Comparison of ENCODE assay signal across 12 cellular contexts in genomic region chr1:207323425-207323976, GRCh38. TPM values are rescaled to one million over a fixed set of nuclear protein-coding genes. Genes with fewer than 3 reads are reported as not detected.
A peak's percentile ranks its signal among the peaks of the same experiment; 100 is the strongest.
DNase-seq lines count a peak whose midpoint lies in the region; ATAC-seq, FAIRE-seq and TF ChIP-seq lines count a peak whose summit lies in the region.
"Had no signal": no experiment of that assay in that cellular context is flagged by ENCODE, and none has a peak within 500 bp of the region (broad histone marks: within the 10 kb centered on the region; RNA-seq: fewer than 3 reads in every experiment).

No MANE protein-coding gene starts in this region.

- 51 to 75% (median 73%) methylated on average over 4 of the region's 4 CpGs for whole genome bisulfite sequencing in ovary, 3 donors

- H3K4me1 Mint-ChIP-seq in CD8-positive, alpha-beta memory T cell = peaks cover 41 to 74% (median 68%) of the 10 kb centered on the region in 3 donors
- peaks cover 4% of the 10 kb centered on the region for H3K4me1 Mint-ChIP-seq in GM23338

- no peak for FAIRE-seq in kidney (lab: Jason Lieb, UNC)

- H3K27me3 Mint-ChIP-seq in CD8-positive, alpha-beta memory T cell = peaks cover 0 to 5% of the 10 kb centered on the region in 2 donors
- peaks cover 5% of the 10 kb centered on the region for H3K27me3 Mint-ChIP-seq in GM23338 (ENCODE audit: insufficient read depth, low read depth, poor library complexity)

- H3K9me3 Mint-ChIP-seq in CD8-positive, alpha-beta memory T cell = peaks cover 0 to 3% (median 0%) of the 10 kb centered on the region in 5 donors
- H3K9me3 Mint-ChIP-seq in GM23338 = no peaks in the 10 kb centered on the region

- DNase-seq in CD8-positive, alpha-beta memory T cell = no peak
- no peak for DNase-seq in Karpas-422
- DNase-seq in dorsolateral prefrontal cortex = no peak
- no peak for DNase-seq in ovary
- no peak for DNase-seq in kidney
- no peak for DNase-seq in GM23338 (ENCODE audit: low spot score)
- DNase-seq in NCI-H748 (lab: John Stamatoyannopoulos, UW; ENCODE audit: unreplicated experiment) = no peak
- DNase-seq: DMS153, foreskin melanocyte, NCI-H345, occipital lobe, T-helper 9 cell had no signal

- ATAC-seq in GM23338 = no peak

- no peak overlapping the region for H2AFZ ChIP-seq in Karpas-422 (ENCODE audit: low read length)
- no peak overlapping the region for H2AFZ ChIP-seq in GM23338

- peak overlapping the region in 5 of 8 donors; percentile 15 to 68 (median 20) for H3K27ac Mint-ChIP-seq in CD8-positive, alpha-beta memory T cell
- H3K27ac Mint-ChIP-seq in GM23338 = no peak overlapping the region

- H3K9ac ChIP-seq in Karpas-422 (ENCODE audit: low read length) (no peak overlapping the region), kidney (ENCODE audit: low read length in 2 of 2) (no peak overlapping the region)

- peak overlapping the region; percentile 0 for H3K27ac ChIP-seq in CD8-positive, alpha-beta memory T cell (ENCODE audit: low read depth, low read length)
- H3K27ac ChIP-seq in Karpas-422 (ENCODE audit: low read length) (no peak overlapping the region), dorsolateral prefrontal cortex (peak overlapping the region in 19 of 59 donors; percentile 5 to 95 (median 86)), ovary (no peak overlapping the region), kidney (ENCODE audit: low read depth in 2 of 2, low read length in 2 of 2) (no peak overlapping the region), GM23338 (ENCODE audit: low read depth) (no peak overlapping the region)

- no peak for TF ChIP-seq POLR2A in ovary (IDR thresholded peaks at IDR 0.05)

- H3K9me2 ChIP-seq in Karpas-422 (replicated peaks; ENCODE audit: insufficient read depth, low read length) = no peaks in the 10 kb centered on the region
- H3K9me2 ChIP-seq in GM23338 (ENCODE audit: insufficient read depth) = no peaks in the 10 kb centered on the region

- H3K36me3 Mint-ChIP-seq in CD8-positive, alpha-beta memory T cell = peaks cover 21 to 61% (median 28%) of the 10 kb centered on the region in 3 donors
- H3K36me3 Mint-ChIP-seq in GM23338 (ENCODE audit: low read depth) = peaks cover 34% of the 10 kb centered on the region

- H3K4me3 Mint-ChIP-seq in CD8-positive, alpha-beta memory T cell = peak overlapping the region; percentile 30 to 77 (median 65)
- no peak overlapping the region for H3K4me3 Mint-ChIP-seq in GM23338

- no peaks in the 10 kb centered on the region for H3F3A ChIP-seq in GM23338 (replicated peaks; ENCODE audit: low read depth)

- no peak for TF ChIP-seq CTCF in dorsolateral prefrontal cortex (IDR thresholded peaks at IDR 0.05 in 54 of 56, conservative IDR thresholded peaks at IDR 0.05 in 2 of 56; ENCODE audit: low read depth in 1 of 56, partially characterized antibody in 56 of 56)
- TF ChIP-seq CTCF in ovary (IDR thresholded peaks at IDR 0.05) = no peak
- TF ChIP-seq CTCF in kidney (IDR thresholded peaks at IDR 0.05; ENCODE audit: borderline replicate concordance, extremely low read depth, insufficient read depth) = no peak
- no peak for TF ChIP-seq CTCF in GM23338 (conservative IDR thresholded peaks at IDR 0.05; ENCODE audit: low read depth in 2 of 2)

- intact Hi-C loops in dorsolateral prefrontal cortex (cut with DNase I) (loop anchor here (2.0 to 5.0 kb wide), 2 partner anchors 73 to 271 kb away; partner anchors contain the start of genes PFKFB2 (in 1 of the 2) and YOD1 (in 1 of the 2)), ovary (cut with DNase I) (no loop called here), kidney (cut with DNase I) (no loop called here)

- peaks cover 38% of the 10 kb centered on the region for H3K36me3 ChIP-seq in CD8-positive, alpha-beta memory T cell (ENCODE audit: insufficient read depth, low read length)
- H3K36me3 ChIP-seq in Karpas-422 (ENCODE audit: insufficient read depth, low read length) (peaks cover 37% of the 10 kb centered on the region; the same call in 1 of the 2 replicates), ovary (no peaks in the 10 kb centered on the region), kidney (ENCODE audit: control insufficient read depth in 1 of 2, insufficient read depth in 2 of 2, low read length in 2 of 2) (peaks cover 0 to 14% of the 10 kb centered on the region in 2 donors), GM23338 (ENCODE audit: insufficient read depth) (peaks cover 19% of the 10 kb centered on the region; the same call in 1 of the 2 replicates)

- no peaks in the 10 kb centered on the region for H3K27me3 ChIP-seq in CD8-positive, alpha-beta memory T cell (ENCODE audit: insufficient read depth, low read length, poor library complexity, severe bottlenecking)
- H3K27me3 ChIP-seq in Karpas-422 (ENCODE audit: low read length) (no peaks in the 10 kb centered on the region), dorsolateral prefrontal cortex (no peaks in the 10 kb centered on the region), ovary (no peaks in the 10 kb centered on the region), GM23338 (ENCODE audit: insufficient read depth) (no peaks in the 10 kb centered on the region)

- peaks cover 43% of the 10 kb centered on the region for H3K4me1 ChIP-seq in CD8-positive, alpha-beta memory T cell (ENCODE audit: insufficient read depth, low read length)
- peaks cover 22% of the 10 kb centered on the region for H3K4me1 ChIP-seq in Karpas-422 (ENCODE audit: low read length)
- no peaks in the 10 kb centered on the region for H3K4me1 ChIP-seq in ovary (ENCODE audit: insufficient read depth)
- peaks cover 0 to 2% of the 10 kb centered on the region in 2 donors for H3K4me1 ChIP-seq in kidney (ENCODE audit: control insufficient read depth in 1 of 2, insufficient read depth in 1 of 2, low read depth in 1 of 2, low read length in 2 of 2)
- H3K4me1 ChIP-seq in GM23338 (ENCODE audit: insufficient read depth) = peaks cover 5% of the 10 kb centered on the region; the same call in 1 of the 2 replicates

- POLR2A ChIA-PET in CD8-positive, alpha-beta memory T cell (lab: Charles Lee) = interaction anchor here (2.5 kb wide), 1 partner anchor 13 kb away, joined by 30 read pairs; no protein-coding TSS in a partner anchor

- H4K20me1 ChIP-seq in Karpas-422 (ENCODE audit: insufficient read depth, low read depth, low read length) (no peaks in the 10 kb centered on the region), GM23338 (replicated peaks; ENCODE audit: insufficient read depth) (peaks cover 2% of the 10 kb centered on the region)

- CTCF ChIA-PET in CD8-positive, alpha-beta memory T cell (lab: Charles Lee) = interaction anchor here (4.3 kb wide), 1 partner anchor 82 kb away, joined by 17 read pairs; no protein-coding TSS in a partner anchor

- H3K79me2 ChIP-seq in Karpas-422 (ENCODE audit: low read length) = peaks cover 21% of the 10 kb centered on the region
- H3K79me2 ChIP-seq in GM23338 (replicated peaks; ENCODE audit: insufficient read depth) = peaks cover 11% of the 10 kb centered on the region

- TF ChIP-seq EP300 in ovary (IDR thresholded peaks at IDR 0.05) = no peak

- no peaks in the 10 kb centered on the region for H3K9me3 ChIP-seq in CD8-positive, alpha-beta memory T cell (ENCODE audit: low read length)
- H3K9me3 ChIP-seq in Karpas-422 (ENCODE audit: low read length) = no peaks in the 10 kb centered on the region
- no peaks in the 10 kb centered on the region for H3K9me3 ChIP-seq in ovary
- H3K9me3 ChIP-seq in kidney (ENCODE audit: control insufficient read depth in 1 of 2, low read length in 2 of 2) = no peaks in the 10 kb centered on the region

- peak overlapping the region; percentile 84 for H3K4me2 ChIP-seq in Karpas-422 (ENCODE audit: low read depth, low read length, poor library complexity, severe bottlenecking)
- H3K4me2 ChIP-seq in GM23338 = no peak overlapping the region

- peak overlapping the region; percentile 47 for H3K4me3 ChIP-seq in CD8-positive, alpha-beta memory T cell (ENCODE audit: low read length)
- H3K4me3 ChIP-seq in Karpas-422 (ENCODE audit: low read length) (no peak overlapping the region), dorsolateral prefrontal cortex (peak overlapping the region in 46 of 59 donors; percentile 0 to 98 (median 88)), ovary (peak overlapping the region; percentile 95), kidney (ENCODE audit: low read length in 2 of 2) (no peak overlapping the region), GM23338 (no peak overlapping the region)

TF ChIP-seq in GM23338, 12 proteins besides CTCF, POLR2A, EP300 and RAD21:
- TF ChIP-seq EZH2phosphoT487 (IDR thresholded peaks at IDR 0.05; ENCODE audit: unreplicated experiment) (no peak), ZNF331 (CRISPR knock-in tag; IDR thresholded peaks at IDR 0.05; ENCODE audit: low read depth) (no peak)

RNA-seq across cellular contexts. Expression of gene CD55, which starts 2.0 kb away (rescaled TPM):
- total RNA-seq in CD8-positive, alpha-beta memory T cell = 10 to 100 TPM; 85.2 to 94.6 TPM
- polyA plus RNA-seq in CD8-positive, alpha-beta memory T cell = 61.1 TPM
- 36.4 and 103 TPM in 2 replicates for total RNA-seq in Karpas-422 (2014; rRNA removed; shearing (Covaris generic); ENCODE audit: low replicate concordance)
- total RNA-seq in dorsolateral prefrontal cortex (10 to 100 TPM; 11.7 to 83.5 (median 35.7) TPM), ovary (100 to 1,000 TPM in 2 of 7 donors, 10 to 100 TPM in 5; 32.8 to 237 (median 89.7) TPM), kidney (69.5 TPM)
- polyA plus RNA-seq in ovary (100 to 1,000 TPM in 1 of 2 donors, 10 to 100 TPM in 1; 82.9 to 136 TPM), kidney (ENCODE audit: insufficient read depth, low read depth, low replicate concordance) (28.8 TPM), GM23338 (2016; fragmentation: Nextera tagmentation; extraction: Ambion mirVana) (13.6 and 16.7 TPM in 2 replicates)
- total RNA-seq in GM23338 (2014; rRNA removed; shearing (Covaris generic)) = 17.6 and 18.5 TPM in 2 replicates

Comparison
In these comparisons a context has a peak if more than half of its experiments do, and no peak if none do; other contexts are left out.
1. H3K4me3 ChIP-seq: peak in CD8-positive, alpha-beta memory T cell (single experiment), dorsolateral prefrontal cortex (46 of 59) and ovary (single experiment); none in Karpas-422 (single experiment), kidney (0 of 2) and GM23338 (single experiment).
2. intact Hi-C loops: an anchor here in dorsolateral prefrontal cortex (2.0 to 5.0 kb wide); none called in ovary and kidney.